11 cellular contexts compared by ENCODE assay signal in the genomic region with DNA sequence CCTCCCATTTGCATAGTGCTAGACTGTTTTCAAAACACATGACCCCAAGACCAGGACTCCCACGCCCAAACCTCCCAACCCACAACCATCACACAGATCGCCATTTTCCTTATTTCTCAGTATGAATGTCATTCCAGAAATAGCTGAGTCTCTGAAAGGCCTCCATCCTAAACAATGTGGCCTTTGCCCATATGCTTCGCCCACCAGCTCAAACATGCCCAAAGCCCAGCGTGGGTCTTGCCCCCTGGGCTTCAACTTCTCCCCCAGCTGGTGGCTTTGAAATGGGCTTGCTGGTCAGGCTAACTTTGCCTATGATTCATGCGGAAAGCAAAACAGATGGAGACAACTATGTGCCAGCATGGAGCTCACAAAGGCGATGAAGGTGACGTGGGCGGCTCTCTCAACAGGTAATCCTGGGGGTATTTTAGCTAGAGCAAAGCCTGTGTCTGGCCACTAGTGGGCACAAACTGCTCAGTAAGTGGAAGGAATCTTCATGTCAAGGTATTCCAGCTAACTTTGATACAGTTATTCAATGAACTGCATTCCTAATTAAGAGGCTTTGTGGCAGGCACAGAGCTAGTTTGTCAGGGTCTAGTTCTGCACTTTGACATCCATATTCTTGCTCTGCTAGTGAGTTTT. TPM values are rescaled to one million over a fixed set of nuclear protein-coding genes. Genes with fewer than 3 reads are reported as not detected.
DNase-seq lines count a peak whose midpoint lies in the region; ATAC-seq, FAIRE-seq and TF ChIP-seq lines count a peak whose summit lies in the region.
"Had no signal": no experiment of that assay in that cellular context is flagged by ENCODE, and none has a peak within 500 bp of the region (broad histone marks: within the 10 kb centered on the region; RNA-seq: fewer than 3 reads in every experiment).

No MANE protein-coding gene starts in this region.

- no peaks in the 10 kb centered on the region for H3K9me2 ChIP-seq in PC-9 (ENCODE audit: insufficient read depth)

- H3K9me1 ChIP-seq in endothelial cell of umbilical vein (replicated peaks; ENCODE audit: control insufficient read depth, extremely low read depth, insufficient read depth, low read length) = no peaks in the 10 kb centered on the region

- BruUV-seq in PC-9 (replicated peaks; lab: Mats Ljungman, UMichigan) = no TSS peak
- no TSS peak for BruUV-seq in endothelial cell of umbilical vein (replicated peaks; lab: Mats Ljungman, UMichigan)

- no peaks in the 10 kb centered on the region for H4K20me1 ChIP-seq in PC-9 (ENCODE audit: insufficient read depth)
- H4K20me1 ChIP-seq in endothelial cell of umbilical vein (replicated peaks; ENCODE audit: control insufficient read depth, extremely low read depth, insufficient read depth, low read length) = peaks cover 7% of the 10 kb centered on the region

- no peak overlapping the region for H4K91ac ChIP-seq in trophoblast cell (ENCODE audit: low read depth, low read length)

- POLR2A ChIA-PET in PC-9 (lab: Charles Lee; ENCODE audit: unreplicated experiment) (no interaction called here), endothelial cell of umbilical vein (lab: Charles Lee) (no interaction called here)

- no peaks in the 10 kb centered on the region for H3F3A ChIP-seq in PC-9 (ENCODE audit: insufficient read depth, low read depth)

- H3K9me3 ChIP-seq in PC-9 (ENCODE audit: insufficient read depth, low read depth) (no peaks in the 10 kb centered on the region), endothelial cell of umbilical vein (replicated peaks; ENCODE audit: control insufficient read depth, insufficient read depth, low read length) (no peaks in the 10 kb centered on the region), trophoblast cell (ENCODE audit: insufficient read depth, low read depth, low read length) (no peaks in the 10 kb centered on the region)
- H3K9me3 ChIP-seq: left lung had no signal

- H3K36me3 Mint-ChIP-seq in stimulated activated memory B cell treated with anti-CD40 and anti-IgM and Interleukin-4, amounts not matched to agents 10 μg/mL and 1 μg/mL and 100 μg/mL, for 72 hours = no peaks in the 10 kb centered on the region

- no peaks in the 10 kb centered on the region; the same call in 1 of the 2 replicates for H3K27me3 ChIP-seq in PC-9 (ENCODE audit: insufficient read depth, low read depth)
- no peaks in the 10 kb centered on the region for H3K27me3 ChIP-seq in endothelial cell of umbilical vein (ENCODE audit: control insufficient read depth in 2 of 2, insufficient read depth in 2 of 2, low read length in 2 of 2)
- no peaks in the 10 kb centered on the region for H3K27me3 ChIP-seq in trophoblast cell (ENCODE audit: insufficient read depth, low read length)
- H3K27me3 ChIP-seq: left lung had no signal

- TF ChIP-seq CTCF in GM12873 (IDR thresholded peaks at IDR 0.05; ENCODE audit: insufficient read depth, low read depth, low read length, missing control alignments) = peak; percentile 43
- TF ChIP-seq CTCF in PC-9 (conservative IDR thresholded peaks at IDR 0.05) = 0 out of 2 replicates have a peak, but pooled peaks have one; percentile 16
- TF ChIP-seq CTCF in endothelial cell of umbilical vein (IDR thresholded peaks at IDR 0.05; ENCODE audit: extremely low read depth in 1 of 2, insufficient read depth in 1 of 2, low read depth in 1 of 2, low read length in 2 of 2) = peak; percentile 30 to 42

- no peak overlapping the region for H3K23ac ChIP-seq in trophoblast cell (ENCODE audit: low read length)

- H3K4ac ChIP-seq in trophoblast cell (ENCODE audit: low read depth, low read length) = no peak overlapping the region

- H3K14ac ChIP-seq in trophoblast cell (ENCODE audit: low read length) = no peak overlapping the region

- FAIRE-seq in endothelial cell of umbilical vein (lab: Jason Lieb, UNC) = no peak
- FAIRE-seq: colon, urothelium cell line had no signal

- CTCF ChIA-PET in PC-9 (lab: Charles Lee) = interaction anchor here (0.8 kb wide), 1 partner anchor 255 kb away, joined by 3 read pairs; no protein-coding TSS in a partner anchor
- CTCF ChIA-PET in endothelial cell of umbilical vein (lab: Charles Lee) = interaction anchor here (0.9 to 4.2 kb wide), 6 partner anchors 10 to 256 kb away, joined by 3 to 38 read pairs (median 4); no protein-coding TSS in a partner anchor

- no peak for TF ChIP-seq POLR2A in endothelial cell of umbilical vein (IDR thresholded peaks at IDR 0.05; ENCODE audit: low read depth, low read length)

- no peaks in the 10 kb centered on the region for H3K36me3 ChIP-seq in PC-9 (ENCODE audit: low read depth)
- peaks cover 2 to 7% of the 10 kb centered on the region in 2 experiments for H3K36me3 ChIP-seq in endothelial cell of umbilical vein (ENCODE audit: control insufficient read depth in 2 of 2, extremely low read depth in 1 of 2, insufficient read depth in 2 of 2, low read length in 2 of 2)
- H3K36me3 ChIP-seq in trophoblast cell (ENCODE audit: control insufficient read depth in 1 of 2, insufficient read depth in 2 of 2, low read length in 2 of 2) = peaks cover 2 to 12% of the 10 kb centered on the region in 2 experiments

- no peak overlapping the region for H4K8ac ChIP-seq in trophoblast cell (ENCODE audit: low read depth, low read length)

- no peak for ATAC-seq in stimulated activated memory B cell treated with anti-CD40 and anti-IgM and Interleukin-4, amounts not matched to agents 10 μg/mL and 1 μg/mL and 100 μg/mL, for 72 hours
- ATAC-seq in GM19351 (IDR thresholded peaks at IDR 0.05; ENCODE audit: unreplicated experiment) (no peak), HG02642 (IDR thresholded peaks at IDR 0.05; ENCODE audit: poor library complexity, unreplicated experiment) (no peak)
- ATAC-seq: left lung had no signal

- H3K4me3 ChIP-seq in PC-9 = no peak overlapping the region
- H3K4me3 ChIP-seq in endothelial cell of umbilical vein (replicated peaks in 1 of 3; ENCODE audit: insufficient read depth in 1 of 3, low read depth in 1 of 3, low read length in 3 of 3) = no peak overlapping the region
- H3K4me3 ChIP-seq in trophoblast cell (ENCODE audit: low read depth, low read length) = no peak overlapping the region
- H3K4me3 ChIP-seq: left lung had no signal

- H3K9me3 Mint-ChIP-seq in stimulated activated memory B cell treated with anti-CD40 and anti-IgM and Interleukin-4, amounts not matched to agents 10 μg/mL and 1 μg/mL and 100 μg/mL, for 72 hours = no peaks in the 10 kb centered on the region

- no peaks in the 10 kb centered on the region for H3K79me1 ChIP-seq in trophoblast cell (ENCODE audit: low read length)

- H3K4me3 Mint-ChIP-seq in stimulated activated memory B cell treated with anti-CD40 and anti-IgM and Interleukin-4, amounts not matched to agents 10 μg/mL and 1 μg/mL and 100 μg/mL, for 72 hours = no peak overlapping the region

- H3K4me2 ChIP-seq in PC-9 (no peak overlapping the region), endothelial cell of umbilical vein (ENCODE audit: insufficient read depth, low read length) (no peak overlapping the region), trophoblast cell (ENCODE audit: low read length) (no peak overlapping the region)

- H3K27me3 Mint-ChIP-seq in stimulated activated memory B cell treated with anti-CD40 and anti-IgM and Interleukin-4, amounts not matched to agents 10 μg/mL and 1 μg/mL and 100 μg/mL, for 72 hours = no peaks in the 10 kb centered on the region

- H3K79me2 ChIP-seq in PC-9 (ENCODE audit: low read depth) = no peaks in the 10 kb centered on the region
- peaks cover 77% of the 10 kb centered on the region for H3K79me2 ChIP-seq in endothelial cell of umbilical vein (ENCODE audit: control insufficient read depth, insufficient read depth, low read length)
- no peaks in the 10 kb centered on the region for H3K79me2 ChIP-seq in trophoblast cell (ENCODE audit: control insufficient read depth, insufficient read depth, low read length, poor library complexity)

- no peak overlapping the region for H2BK5ac ChIP-seq in trophoblast cell (ENCODE audit: low read depth, low read length, poor library complexity)

- no peak overlapping the region for H3K18ac ChIP-seq in trophoblast cell (ENCODE audit: low read length)

- dilution Hi-C loops in endothelial cell of umbilical vein (cut with MboI; ENCODE audit: extremely low pct_ligation_motif_present, low sequenced_read_pairs) = no loop called here

- no peak overlapping the region for H2BK120ac ChIP-seq in trophoblast cell (ENCODE audit: insufficient read depth, low read length, poor library complexity)

- H2AFZ ChIP-seq in PC-9 (no peak overlapping the region), endothelial cell of umbilical vein (ENCODE audit: low read depth, low read length) (no peak overlapping the region), trophoblast cell (ENCODE audit: insufficient read depth, low read length, poor library complexity) (no peak overlapping the region)

- H4K12ac ChIP-seq in trophoblast cell (ENCODE audit: low read depth, low read length) = no peak overlapping the region

- no CpG with 5 or more reads among the region's 8 CpGs for WGBS in trophoblast cell (ENCODE audit: extremely low coverage, insufficient coverage, insufficient read length)

- H3K4me1 ChIP-seq in PC-9 (replicated peaks; ENCODE audit: insufficient read depth) = no peaks in the 10 kb centered on the region
- H3K4me1 ChIP-seq in endothelial cell of umbilical vein (ENCODE audit: control insufficient read depth, extremely low read depth, insufficient read depth, low read length) = no peaks in the 10 kb centered on the region
- peaks cover 0 to 4% of the 10 kb centered on the region in 2 experiments for H3K4me1 ChIP-seq in trophoblast cell (ENCODE audit: control insufficient read depth in 1 of 2, insufficient read depth in 2 of 2, low read length in 2 of 2)

- no peaks in the 10 kb centered on the region for H3K4me1 Mint-ChIP-seq in stimulated activated memory B cell treated with anti-CD40 and anti-IgM and Interleukin-4, amounts not matched to agents 10 μg/mL and 1 μg/mL and 100 μg/mL, for 72 hours

- no peak overlapping the region for H2BK12ac ChIP-seq in trophoblast cell (ENCODE audit: low read length)

- no peak overlapping the region for H2AK5ac ChIP-seq in trophoblast cell (ENCODE audit: low read length)

- H3K9ac ChIP-seq in endothelial cell of umbilical vein (replicated peaks; ENCODE audit: extremely low read depth, insufficient read depth, low read length) (no peak overlapping the region), trophoblast cell (ENCODE audit: low read length) (no peak overlapping the region)

- peak in 1 of 2 experiments; percentile 11 for DNase-seq in PC-9
- peak; percentile 8 for DNase-seq in endothelial cell of umbilical vein (ENCODE audit: low read depth, low spot score)
- peak; percentile 92 to 94 for DNase-seq in trophoblast cell
- DNase-seq in HPDE6-E6E7 (ENCODE audit: extremely low spot score) = no peak
- DNase-seq: left lung had no signal

- H3K27ac ChIP-seq in PC-9 (no peak overlapping the region), endothelial cell of umbilical vein (ENCODE audit: insufficient read depth, low read depth, low read length) (no peak overlapping the region), trophoblast cell (ENCODE audit: low read depth, low read length) (no peak overlapping the region)
- H3K27ac ChIP-seq: left lung had no signal

- H3K27ac Mint-ChIP-seq in stimulated activated memory B cell treated with anti-CD40 and anti-IgM and Interleukin-4, amounts not matched to agents 10 μg/mL and 1 μg/mL and 100 μg/mL, for 72 hours = no peak overlapping the region

- intact Hi-C loops in PC-9 (cut with micrococcal nuclease; ENCODE audit: unreplicated experiment) = no loop called here
- intact Hi-C loops in endothelial cell of umbilical vein (cut with micrococcal nuclease) = no loop called here

RNA-seq across cellular contexts. Expression of gene PMP22, which starts 17.1 kb away (rescaled TPM):
- 2.6 and 3.1 TPM in 2 replicates for total RNA-seq in PC-9 (2021)
- total RNA-seq in endothelial cell of umbilical vein = 51.2 and 67.2 TPM in 2 replicates
- polyA plus RNA-seq in endothelial cell of umbilical vein = 103 and 158 TPM in 2 replicates
- polyA plus RNA-seq in endothelial cell of umbilical vein (2011; cell fraction: cytosol; rRNA removed) = 95.8 and 102 TPM in 2 replicates
- polyA plus RNA-seq in endothelial cell of umbilical vein (2011; cell fraction: nucleus; rRNA removed) = 46.4 TPM in 2 replicates
- 51.3 and 77.4 TPM in 2 replicates for polyA plus RNA-seq in endothelial cell of umbilical vein (2012)
- polyA minus RNA-seq in endothelial cell of umbilical vein = 301 and 323 TPM in 2 replicates
- 18.7 TPM for polyA minus RNA-seq in endothelial cell of umbilical vein (2011; cell fraction: cytosol; rRNA and poly(A)+ RNA removed)
- 33.0 and 47.6 TPM in 2 replicates for polyA minus RNA-seq in endothelial cell of umbilical vein (2011; cell fraction: nucleus; rRNA and poly(A)+ RNA removed)
- 66.8 and 70.1 TPM in 2 replicates for polyA plus RNA-seq in trophoblast cell (2013)

Comparison
In these comparisons a context has a peak if more than half of its experiments do, and no peak if none do; other contexts are left out.
1. RNA of gene PMP22, which starts 17.1 kb away (total RNA-seq): 51.2 to 67.2 TPM in endothelial cell of umbilical vein; 2.6 to 3.1 TPM in PC-9; every median in the first group is over 10 times any median in the second.
2. Peak in every context shown above with its lines, with median percentiles within 50 percentile points of each other: CTCF ChIP-seq.